21 cellular contexts compared by ENCODE assay signal in genomic region chr5:55345327-55345726, GRCh38. TPM values are rescaled to one million over a fixed set of nuclear protein-coding genes. Genes with fewer than 3 reads are reported as not detected.
DNase-seq lines count a peak whose midpoint lies in the region; ATAC-seq, FAIRE-seq and TF ChIP-seq lines count a peak whose summit lies in the region.
"Had no signal": no experiment of that assay in that cellular context is flagged by ENCODE, and none has a peak within 500 bp of the region (broad histone marks: within the 10 kb centered on the region; RNA-seq: fewer than 3 reads in every experiment).

No MANE protein-coding gene starts in this region.

- H3K9me3 ChIP-seq in HepG2 (ENCODE audit: low read length) (no peaks in the 10 kb centered on the region), small intestine (ENCODE audit: control insufficient read depth, low read depth) (no peaks in the 10 kb centered on the region)
- H3K9me3 ChIP-seq: MG63 had no signal

- DNase-seq in DMS53 (lab: John Stamatoyannopoulos, UW): peak; percentile 69
- DNase-seq in DMS53 treated with DMSO at 0.1 percent for 48 hours (lab: John Stamatoyannopoulos, UW; ENCODE audit: unreplicated experiment): no peak
- peak; percentile 61 for DNase-seq in glomerular visceral epithelial cell (ENCODE audit: extremely low spot score)
- peak; percentile 56 for DNase-seq in HepG2 (ENCODE audit: low spot score)
- peak; percentile 40 for DNase-seq in small intestine
- no peak for DNase-seq in hepatic stellate cell (ENCODE audit: low spot score)
- no peak for DNase-seq in activated CD4-positive, alpha-beta T cell treated with anti-CD3 and anti-CD28 coated beads for 1 hour
- no peak for DNase-seq in NCI-H345 treated with DMSO at 0.1 percent for 48 hours (lab: John Stamatoyannopoulos, UW; ENCODE audit: unreplicated experiment)
- DNase-seq: DMS153, IMR-90, KG1, MG63, NCI-H1105 treated with DMSO at 0.1 percent for 48 hours, NCI-H146, NCI-H2029, NCI-H446 treated with DMSO at 0.1 percent for 48 hours, NCI-H526, SHP77 had no signal

- no peak overlapping the region for H3K9ac ChIP-seq in HepG2 (ENCODE audit: insufficient read depth, low read depth, low read length)

- H3K27me3 ChIP-seq in HepG2 (ENCODE audit: control insufficient read depth in 1 of 2, insufficient read depth in 2 of 2, low read length in 2 of 2): no peaks in the 10 kb centered on the region
- no peaks in the 10 kb centered on the region for H3K27me3 ChIP-seq in small intestine (ENCODE audit: control insufficient read depth in 2 of 2, insufficient read depth in 2 of 2, low read length in 2 of 2)
- H3K27me3 ChIP-seq: MG63 had no signal

- no peak for TF ChIP-seq CTCF in HepG2 (CRISPR knock-in tag; IDR thresholded peaks at IDR 0.05)

- H3K27ac ChIP-seq in HepG2 (ENCODE audit: extremely low read length, insufficient read depth, low read length): no peak overlapping the region
- no peak overlapping the region for H3K27ac ChIP-seq in small intestine (ENCODE audit: low read depth in 1 of 2, low read length in 1 of 2)
- H3K27ac ChIP-seq: 22Rv1, RWPE1 had no signal

- H3K36me3 ChIP-seq in HepG2 (replicated peaks in 1 of 2; ENCODE audit: control insufficient read depth in 1 of 2, insufficient read depth in 2 of 2, low read length in 2 of 2) (peaks cover 7 to 79% of the 10 kb centered on the region in 2 experiments; a peak in 4 of 5 replicates), small intestine (ENCODE audit: control insufficient read depth in 2 of 2, insufficient read depth in 2 of 2, low read length in 2 of 2) (peaks cover 5 to 11% of the 10 kb centered on the region in 2 donors)

- no TSS peak for BruUV-seq in HepG2 (replicated peaks; lab: Mats Ljungman, UMichigan)

- TF ChIP-seq RAD21 in HepG2 (CRISPR knock-in tag; IDR thresholded peaks at IDR 0.05): no peak

- CTCF ChIA-PET in HepG2 (lab: Yijun Ruan, JAX; ENCODE audit: low intra/inter-chr PET ratio, low total read pairs): no interaction called here

- peaks cover 5% of the 10 kb centered on the region; the same call in 1 of the 2 replicates for H4K20me1 ChIP-seq in HepG2 (ENCODE audit: insufficient read depth, low read length)

- in situ Hi-C loops in HepG2 (cut with HindIII; ENCODE audit: extremely low pct_ligation_motif_present, low pct_unique_long_range_greater_than_20kb): no loop called here

- no peaks in the 10 kb centered on the region for H3K79me2 ChIP-seq in HepG2 (ENCODE audit: insufficient read depth, low read length)

- POLR2A ChIA-PET in HepG2 (lab: Yijun Ruan, JAX): no interaction called here

- peaks cover 15% of the 10 kb centered on the region for H3K4me1 ChIP-seq in HepG2 (ENCODE audit: insufficient read depth, low read length)
- H3K4me1 ChIP-seq in small intestine (ENCODE audit: control insufficient read depth in 2 of 2, insufficient read depth in 1 of 2, low read depth in 1 of 2, low read length in 1 of 2): no peaks in the 10 kb centered on the region

- TF ChIP-seq EP300 in HepG2 (IDR thresholded peaks at IDR 0.05; ENCODE audit: low read depth in 2 of 2, low read length in 2 of 2): no peak
- no peak for TF ChIP-seq EP300 in HepG2 (CRISPR knock-in tag; IDR thresholded peaks at IDR 0.05; ENCODE audit: borderline replicate concordance)

- H3K4me3 ChIP-seq in HepG2 (replicated peaks in 1 of 3; ENCODE audit: insufficient read depth in 1 of 3, low read depth in 2 of 3, low read length in 3 of 3) (no peak overlapping the region), small intestine (ENCODE audit: low read depth in 1 of 2, low read length in 2 of 2) (no peak overlapping the region)
- H3K4me3 ChIP-seq: MG63 had no signal

- no peak for TF ChIP-seq POLR2A in HepG2 (IDR thresholded peaks at IDR 0.05; ENCODE audit: insufficient read depth in 1 of 2, low read depth in 2 of 2, low read length in 2 of 2)

- 39% methylated on average over 4 of the region's 4 CpGs for WGBS in HepG2 (ENCODE audit: low lambda C conversion rate)
- 39 to 81% (median 55%) methylated on average over 4 of the region's 4 CpGs for WGBS in small intestine, 3 donors

- ATAC-seq in HepG2: peak; percentile 88

- H2AFZ ChIP-seq in HepG2 (ENCODE audit: low read length): no peak overlapping the region

- intact Hi-C loops in HepG2 (cut with micrococcal nuclease; ENCODE audit: unreplicated experiment): no loop called here

- H3K4me2 ChIP-seq in HepG2 (ENCODE audit: low read depth, low read length): peak overlapping the region; percentile 31

- peak; percentile 62 for FAIRE-seq in HepG2 (lab: Jason Lieb, UNC)
- no peak for FAIRE-seq in small intestine (lab: Jason Lieb, UNC)
- FAIRE-seq: GM18507 had no signal

TF ChIP-seq in HepG2, 621 proteins besides CTCF, POLR2A, EP300 and RAD21 (continues in another document):
- TF ChIP-seq TP53 (CRISPR knock-in tag; conservative IDR thresholded peaks at IDR 0.05): no peak
- TF ChIP-seq ZNF644 (CRISPR knock-in tag; IDR thresholded peaks at IDR 0.05; ENCODE audit: low read depth): peak; percentile 51; the same call in 1 of the 2 replicates
- no peak for TF ChIP-seq GLI4 (CRISPR knock-in tag; IDR thresholded peaks at IDR 0.05; ENCODE audit: borderline replicate concordance)
- TF ChIP-seq ZNF770 (CRISPR knock-in tag; IDR thresholded peaks at IDR 0.05): no peak

RNA-seq across cellular contexts. Expression of gene MTREX, which starts 37.5 kb away (rescaled TPM):
- 91.5 and 141 TPM in 2 replicates for total RNA-seq in HepG2 (2016; rRNA removed; fragmentation: Illumina TruSeq; extraction: Trizol)
- total RNA-seq in HepG2 (2016; cell fraction: cytosol; rRNA removed; fragmentation: Illumina TruSeq; extraction: Trizol; ENCODE audit: low read depth): 10.2 and 11.9 TPM in 2 replicates
- total RNA-seq in HepG2 (2016; cell fraction: insoluble cytoplasmic fraction; rRNA removed; fragmentation: Illumina TruSeq; extraction: Trizol): 94.0 and 139 TPM in 2 replicates
- 12.3 and 16.8 TPM in 2 replicates for total RNA-seq in HepG2 (2016; cell fraction: membrane; rRNA removed; fragmentation: Illumina TruSeq; extraction: Trizol)
- total RNA-seq in HepG2 (2016; cell fraction: nucleus; rRNA removed; fragmentation: Illumina TruSeq; extraction: Trizol): 65.3 and 67.5 TPM in 2 replicates
- polyA plus RNA-seq in HepG2 (2011; rRNA removed): 14.0 and 16.4 TPM in 2 replicates
- 5.9 and 9.5 TPM in 2 replicates for polyA plus RNA-seq in HepG2 (2011; cell fraction: cytosol; rRNA removed)
- polyA plus RNA-seq in HepG2 (2011; cell fraction: nucleus; rRNA removed): 8.6 and 13.7 TPM in 2 replicates
- polyA plus RNA-seq in HepG2 (2012): 35.3 and 45.7 TPM in 2 replicates
- 1.9 and 2.2 TPM in 2 replicates for polyA plus RNA-seq in HepG2 (2016; cell fraction: cytosol; fragmentation: Illumina TruSeq; extraction: Trizol; ENCODE audit: low read depth)
- polyA plus RNA-seq in HepG2 (2016; cell fraction: insoluble cytoplasmic fraction; fragmentation: Illumina TruSeq; extraction: Trizol; ENCODE audit: low read depth): 71.9 and 74.9 TPM in 2 replicates
- polyA plus RNA-seq in HepG2 (2016; cell fraction: membrane; fragmentation: Illumina TruSeq; extraction: Trizol; ENCODE audit: low read depth): 3.5 and 4.4 TPM in 2 replicates
- 39.6 and 40.4 TPM in 2 replicates for polyA plus RNA-seq in HepG2 (2016; cell fraction: nucleus; fragmentation: Illumina TruSeq; extraction: Trizol; ENCODE audit: insufficient read depth, low read depth)
- polyA minus RNA-seq in HepG2 (2011; rRNA and poly(A)+ RNA removed; ENCODE audit: low replicate concordance): 19.7 and 55.5 TPM in 2 replicates
- polyA minus RNA-seq in HepG2 (2011; cell fraction: cytosol; rRNA and poly(A)+ RNA removed): 38.2 and 40.3 TPM in 2 replicates
- 86.0 and 94.4 TPM in 2 replicates for polyA minus RNA-seq in HepG2 (2011; cell fraction: nucleus; rRNA and poly(A)+ RNA removed)
- 10 to 100 TPM; 21.1 to 48.3 (median 26.5) TPM for polyA plus RNA-seq in small intestine

RNA-seq across cellular contexts. Expression of gene DHX29, which starts 37.8 kb away (rescaled TPM):
- 22.0 and 35.5 TPM in 2 replicates for total RNA-seq in HepG2 (2016; rRNA removed; fragmentation: Illumina TruSeq; extraction: Trizol)
- total RNA-seq in HepG2 (2016; cell fraction: cytosol; rRNA removed; fragmentation: Illumina TruSeq; extraction: Trizol; ENCODE audit: low read depth): 4.9 and 5.7 TPM in 2 replicates
- total RNA-seq in HepG2 (2016; cell fraction: insoluble cytoplasmic fraction; rRNA removed; fragmentation: Illumina TruSeq; extraction: Trizol): 21.2 and 34.5 TPM in 2 replicates
- 6.9 and 7.5 TPM in 2 replicates for total RNA-seq in HepG2 (2016; cell fraction: membrane; rRNA removed; fragmentation: Illumina TruSeq; extraction: Trizol)
- 18.3 and 18.6 TPM in 2 replicates for total RNA-seq in HepG2 (2016; cell fraction: nucleus; rRNA removed; fragmentation: Illumina TruSeq; extraction: Trizol)
- 1.6 and 1.9 TPM in 2 replicates for polyA plus RNA-seq in HepG2 (2011; rRNA removed)
- 0.81 and 1.4 TPM in 2 replicates for polyA plus RNA-seq in HepG2 (2011; cell fraction: cytosol; rRNA removed)
- 1.2 and 2.6 TPM in 2 replicates for polyA plus RNA-seq in HepG2 (2011; cell fraction: nucleus; rRNA removed)
- 5.7 and 6.2 TPM in 2 replicates for polyA plus RNA-seq in HepG2 (2012)
- polyA plus RNA-seq in HepG2 (2016; cell fraction: cytosol; fragmentation: Illumina TruSeq; extraction: Trizol; ENCODE audit: low read depth): 0.63 and 0.67 TPM in 2 replicates
- polyA plus RNA-seq in HepG2 (2016; cell fraction: insoluble cytoplasmic fraction; fragmentation: Illumina TruSeq; extraction: Trizol; ENCODE audit: low read depth): 21.4 and 22.2 TPM in 2 replicates
- 1.8 TPM in 2 replicates for polyA plus RNA-seq in HepG2 (2016; cell fraction: membrane; fragmentation: Illumina TruSeq; extraction: Trizol; ENCODE audit: low read depth)
- polyA plus RNA-seq in HepG2 (2016; cell fraction: nucleus; fragmentation: Illumina TruSeq; extraction: Trizol; ENCODE audit: insufficient read depth, low read depth): 14.0 and 16.6 TPM in 2 replicates
- 1.2 and 4.2 TPM in 2 replicates for polyA minus RNA-seq in HepG2 (2011; rRNA and poly(A)+ RNA removed; ENCODE audit: low replicate concordance)
- 2.9 and 3.1 TPM in 2 replicates for polyA minus RNA-seq in HepG2 (2011; cell fraction: cytosol; rRNA and poly(A)+ RNA removed)
- 6.1 and 6.8 TPM in 2 replicates for polyA minus RNA-seq in HepG2 (2011; cell fraction: nucleus; rRNA and poly(A)+ RNA removed)
- 10 to 100 TPM in 1 of 3 donors, 1 to 10 TPM in 2; 7.3 to 11.1 (median 9.4) TPM for polyA plus RNA-seq in small intestine

Comparison
In these comparisons a context has a peak if more than half of its experiments do, and no peak if none do; other contexts are left out.
1. DNase-seq: peak in DMS53 (single experiment), glomerular visceral epithelial cell (single experiment), HepG2 (single experiment) and small intestine (single experiment); none in DMS53 treated with DMSO at 0.1 percent for 48 hours (single experiment), hepatic stellate cell (single experiment), activated CD4-positive, alpha-beta T cell treated with anti-CD3 and anti-CD28 coated beads for 1 hour (single experiment) and NCI-H345 treated with DMSO at 0.1 percent for 48 hours (single experiment).